Comparison of ENCODE assay signal across 17 cellular contexts in genomic region chr3:33057320-33058298, GRCh38. TPM values are rescaled to one million over a fixed set of nuclear protein-coding genes. Genes with fewer than 3 reads are reported as not detected.
DNase-seq lines count a peak whose midpoint lies in the region; ATAC-seq and TF ChIP-seq lines count a peak whose summit lies in the region.
"Had no signal": no experiment of that assay in that cellular context is flagged by ENCODE, and none has a peak within 500 bp of the region (broad histone marks: within the 10 kb centered on the region; RNA-seq: fewer than 3 reads in every experiment).

No MANE protein-coding gene starts in this region.

- H3K9ac ChIP-seq in OCI-LY1 (ENCODE audit: low read length) (no peak overlapping the region), liver (ENCODE audit: low read depth in 1 of 2, low read length in 2 of 2) (no peak overlapping the region)

- no peaks in the 10 kb centered on the region for H4K20me1 ChIP-seq in OCI-LY1 (ENCODE audit: insufficient read depth, low read length)

- peaks cover 54% of the 10 kb centered on the region for H3K4me1 ChIP-seq in OCI-LY1 (ENCODE audit: insufficient read depth, low read length, severe bottlenecking)
- no peaks in the 10 kb centered on the region for H3K4me1 ChIP-seq in liver (ENCODE audit: control insufficient read depth in 4 of 4, insufficient read depth in 4 of 4, low read length in 3 of 4)

- H3K27me3 Mint-ChIP-seq in T-helper 1 cell treated with Interleukin-12 subunit alpha and Interleukin-12 subunit beta and Interleukin-4 antibody, amounts not matched to agents 30 μg/mL and 1 μg/mL, for 36 hours (ENCODE audit: low read depth): no peaks in the 10 kb centered on the region
- H3K27me3 Mint-ChIP-seq: activated naive CD8-positive, alpha-beta T cell treated with anti-CD3 and anti-CD28 coated beads, Interleukin-2, amount 10 ng/mL, durations not matched to agents 7 days and 5 days had no signal

- H3K27me3 ChIP-seq in OCI-LY1 (ENCODE audit: insufficient read depth, low read length): no peaks in the 10 kb centered on the region
- H3K27me3 ChIP-seq in liver (ENCODE audit: control insufficient read depth in 4 of 4, insufficient read depth in 4 of 4, low read length in 3 of 4): no peaks in the 10 kb centered on the region

- no peaks in the 10 kb centered on the region for H3K9me2 ChIP-seq in OCI-LY1 (ENCODE audit: low read depth, low read length)

- no peaks in the 10 kb centered on the region for H3F3A ChIP-seq in OCI-LY1 (ENCODE audit: insufficient read depth, low read length)

- peak; percentile 51 for ATAC-seq in GM21786 (IDR thresholded peaks at IDR 0.05; ENCODE audit: unreplicated experiment)
- ATAC-seq in HG02588 (IDR thresholded peaks at IDR 0.05; ENCODE audit: unreplicated experiment): no peak
- ATAC-seq: esophagus mucosa had no signal

- DNase-seq in T-helper 1 cell: no peak
- DNase-seq in NK-92 treated with Interleukin-12 subunit alpha and Interleukin-12 subunit beta, amount 100 ng/mL, for 24 hours (lab: John Stamatoyannopoulos, UW): no peak
- DNase-seq in activated CD4-positive, CD25-positive, alpha-beta regulatory T cell (lab: John Stamatoyannopoulos, UW): no peak
- DNase-seq: activated naive CD8-positive, alpha-beta T cell treated with anti-CD3 and anti-CD28 coated beads, Interleukin-2, amount 10 ng/mL, durations not matched to agents 7 days and 5 days; Calu3; KG1; NCI-H1417 treated with DMSO at 0.1 percent for 48 hours; NCI-H748 treated with DMSO at 0.1 percent for 48 hours; T-helper 9 cell had no signal

- no peak overlapping the region for H3K4me3 Mint-ChIP-seq in T-helper 1 cell treated with Interleukin-12 subunit alpha and Interleukin-12 subunit beta and Interleukin-4 antibody, amounts not matched to agents 30 μg/mL and 1 μg/mL, for 36 hours
- H3K4me3 Mint-ChIP-seq: activated naive CD8-positive, alpha-beta T cell treated with anti-CD3 and anti-CD28 coated beads, Interleukin-2, amount 10 ng/mL, durations not matched to agents 7 days and 5 days had no signal

- H3K27ac ChIP-seq in OCI-LY1 (ENCODE audit: low read depth, low read length, poor library complexity, severe bottlenecking) (peak overlapping the region; percentile 33), liver (ENCODE audit: low read depth in 1 of 2, low read length in 2 of 2) (no peak overlapping the region)
- H3K27ac ChIP-seq: 22Rv1, thoracic aorta had no signal

- H3K36me3 Mint-ChIP-seq in T-helper 1 cell treated with Interleukin-12 subunit alpha and Interleukin-12 subunit beta and Interleukin-4 antibody, amounts not matched to agents 30 μg/mL and 1 μg/mL, for 36 hours (ENCODE audit: low read depth): peaks cover 56% of the 10 kb centered on the region

- peaks cover 7% of the 10 kb centered on the region for H3K9me3 Mint-ChIP-seq in T-helper 1 cell treated with Interleukin-12 subunit alpha and Interleukin-12 subunit beta and Interleukin-4 antibody, amounts not matched to agents 30 μg/mL and 1 μg/mL, for 36 hours
- H3K9me3 Mint-ChIP-seq: activated naive CD8-positive, alpha-beta T cell treated with anti-CD3 and anti-CD28 coated beads, Interleukin-2, amount 10 ng/mL, durations not matched to agents 7 days and 5 days had no signal

- H3K36me3 ChIP-seq in OCI-LY1 (ENCODE audit: insufficient read depth, low read length): peaks cover 19% of the 10 kb centered on the region; the same call in 1 of the 2 replicates
- peaks cover 13 to 31% (median 21%) of the 10 kb centered on the region in 4 donors for H3K36me3 ChIP-seq in liver (ENCODE audit: control insufficient read depth in 4 of 4, insufficient read depth in 3 of 4, low read depth in 1 of 4, low read length in 3 of 4)

- H3K9me3 ChIP-seq in OCI-LY1 (ENCODE audit: low read length) (no peaks in the 10 kb centered on the region), liver (ENCODE audit: control insufficient read depth in 4 of 4, low read length in 3 of 4) (no peaks in the 10 kb centered on the region)
- H3K9me3 ChIP-seq: thoracic aorta had no signal

- TF ChIP-seq CTCF in OCI-LY1 (IDR thresholded peaks at IDR 0.05; ENCODE audit: low read length) (no peak), liver (IDR thresholded peaks at IDR 0.05; ENCODE audit: low read depth, low read length, missing input control) (no peak)

- H2AFZ ChIP-seq in OCI-LY1 (ENCODE audit: low read length): no peak overlapping the region

- H3K27ac Mint-ChIP-seq in T-helper 1 cell treated with Interleukin-12 subunit alpha and Interleukin-12 subunit beta and Interleukin-4 antibody, amounts not matched to agents 30 μg/mL and 1 μg/mL, for 36 hours: peak overlapping the region; percentile 56
- H3K27ac Mint-ChIP-seq: activated naive CD8-positive, alpha-beta T cell treated with anti-CD3 and anti-CD28 coated beads, Interleukin-2, amount 10 ng/mL, durations not matched to agents 7 days and 5 days had no signal

- H3K4me3 ChIP-seq in OCI-LY1 (ENCODE audit: low read depth, low read length, poor library complexity, severe bottlenecking) (no peak overlapping the region), liver (ENCODE audit: low read depth in 1 of 3, low read length in 3 of 3) (no peak overlapping the region)
- H3K4me3 ChIP-seq: thoracic aorta had no signal

- H3K79me2 ChIP-seq in OCI-LY1 (ENCODE audit: insufficient read depth, low read length): no peaks in the 10 kb centered on the region

- peaks cover 64% of the 10 kb centered on the region for H3K4me1 Mint-ChIP-seq in T-helper 1 cell treated with Interleukin-12 subunit alpha and Interleukin-12 subunit beta and Interleukin-4 antibody, amounts not matched to agents 30 μg/mL and 1 μg/mL, for 36 hours (ENCODE audit: low read depth)

- no peak overlapping the region for H3K4me2 ChIP-seq in OCI-LY1 (ENCODE audit: low read length)

- WGBS in liver: 84% methylated on average over 8 of the region's 8 CpGs

- no peak for TF ChIP-seq RAD21 in liver (IDR thresholded peaks at IDR 0.05)

TF ChIP-seq in liver, 16 proteins besides CTCF, POLR2A, EP300 and RAD21:
- TF ChIP-seq MAX (IDR thresholded peaks at IDR 0.05) (no peak), TAF1 (conservative IDR thresholded peaks at IDR 0.05) (no peak), RXRA (IDR thresholded peaks at IDR 0.05) (no peak), HNF4G (IDR thresholded peaks at IDR 0.05) (peak; percentile 40), ZBTB33 (IDR thresholded peaks at IDR 0.05) (no peak), SP1 (IDR thresholded peaks at IDR 0.05) (peak; percentile 54), HNF4A (conservative IDR thresholded peaks at IDR 0.05) (peak; percentile 44 to 71), ATF3 (IDR thresholded peaks at IDR 0.05) (no peak), REST (IDR thresholded peaks at IDR 0.05) (no peak)

RNA-seq across cellular contexts. Expression of gene GLB1, which starts 39.3 kb away (rescaled TPM):
- total RNA-seq in liver: 10 to 100 TPM; 33.8 to 39.8 TPM
- 10 to 100 TPM; 21.6 to 36.8 TPM for polyA plus RNA-seq in liver

RNA-seq across cellular contexts. Expression of gene TMPPE, which starts 39.3 kb away (rescaled TPM):
- total RNA-seq in liver: 10 to 100 TPM in 1 of 2 donors, 1 to 10 TPM in 1; 6.8 to 10.2 TPM
- polyA plus RNA-seq in liver: under 1 TPM; 0.51 to 0.56 TPM

RNA-seq across cellular contexts. Expression of gene CRTAP, which starts 56.2 kb away (rescaled TPM):
- total RNA-seq in liver: 10 to 100 TPM; 34.9 to 47.6 TPM
- polyA plus RNA-seq in liver: 10 to 100 TPM; 26.5 to 42.1 TPM
